ENCODE assay signal across 23 cellular contexts in genomic region chr12:79857675-79858074, GRCh38.
A peak's percentile ranks its signal among the peaks of the same experiment; 100 is the strongest.
DNase-seq lines count a peak whose midpoint lies in the region; ATAC-seq, FAIRE-seq and TF ChIP-seq lines count a peak whose summit lies in the region.
"Had no signal": no experiment of that assay in that cellular context is flagged by ENCODE, and none has a peak within 500 bp of the region (broad histone marks: within the 10 kb centered on the region; RNA-seq: fewer than 3 reads in every experiment).

No MANE protein-coding gene starts in this region.

- TF ChIP-seq POLR2A in A549 (IDR thresholded peaks at IDR 0.05; ENCODE audit: low read length): no peak
- TF ChIP-seq POLR2A in IMR-90 (IDR thresholded peaks at IDR 0.05; ENCODE audit: low read depth, low read length): no peak

- no peak for TF ChIP-seq CTCF in A549 (IDR thresholded peaks at IDR 0.05)
- TF ChIP-seq CTCF in IMR-90 (conservative IDR thresholded peaks at IDR 0.05; ENCODE audit: low read depth, low read length): no peak
- TF ChIP-seq CTCF in chondrocyte (IDR thresholded peaks at IDR 0.05): no peak

- POLR2A ChIA-PET in A549 (lab: Yijun Ruan, JAX): no interaction called here
- POLR2A ChIA-PET in IMR-90 (lab: Charles Lee; ENCODE audit: unreplicated experiment): no interaction called here

- no peak overlapping the region for H4K91ac ChIP-seq in IMR-90 (ENCODE audit: insufficient read depth, low read depth, low read length)

- WGBS in A549 (ENCODE audit: missing lambda C conversion rate): 87% methylated on average over 2 of the region's 2 CpGs
- WGBS in IMR-90 (ENCODE audit: extremely low coverage in 2 of 2, insufficient read length in 1 of 2), 2 experiments: no CpG with 5 or more reads among the region's 2 CpGs

- peaks cover 36% of the 10 kb centered on the region for H3K4me1 Mint-ChIP-seq in chondrocyte (ENCODE audit: low read depth)

- H3K27ac ChIP-seq in A549: no peak overlapping the region
- H3K27ac ChIP-seq in IMR-90 (ENCODE audit: insufficient read depth, low read length): no peak overlapping the region
- H3K27ac ChIP-seq: 22Rv1; BLaER1 treated with 17β-estradiol and CSF1 and Interleukin-3, amounts not matched to agents 10 nM and 100 nM had no signal

- peaks cover 36 to 64% of the 10 kb centered on the region in 2 experiments for H3K79me1 ChIP-seq in IMR-90 (ENCODE audit: low read depth in 1 of 2, low read length in 2 of 2)

- ATAC-seq in A549 (no peak), IMR-90 (ENCODE audit: low read depth) (no peak), HG02885 (IDR thresholded peaks at IDR 0.05; ENCODE audit: poor library complexity, unreplicated experiment) (no peak)

- no peak overlapping the region for H2AK5ac ChIP-seq in IMR-90 (ENCODE audit: low read depth, low read length)

- H3K36me3 Mint-ChIP-seq in chondrocyte (ENCODE audit: low read depth): peaks cover 8% of the 10 kb centered on the region

- no peaks in the 10 kb centered on the region for H3K27me3 ChIP-seq in IMR-90 (ENCODE audit: control insufficient read depth, insufficient read depth, low read length)
- H3K27me3 ChIP-seq: BE2C; BLaER1 treated with 17β-estradiol and CSF1 and Interleukin-3, amounts not matched to agents 10 nM and 100 nM had no signal

- no peak overlapping the region for H2BK20ac ChIP-seq in IMR-90 (ENCODE audit: low read depth, low read length)

- no peak overlapping the region for H2AK9ac ChIP-seq in IMR-90 (replicated peaks; ENCODE audit: low read depth, low read length, poor library complexity)

- H4K20me1 ChIP-seq in IMR-90 (ENCODE audit: insufficient read depth, low read length): peaks cover 45% of the 10 kb centered on the region

- peak; percentile 86 for FAIRE-seq in A549 (lab: Jason Lieb, UNC)
- no peak for FAIRE-seq in HTR-8/SVneo (lab: Jason Lieb, UNC)
- FAIRE-seq: A204.1, D721Med, GM12891, GM18507, H1 had no signal

- H3K9me3 ChIP-seq in A549 (no peaks in the 10 kb centered on the region), IMR-90 (ENCODE audit: control insufficient read depth, insufficient read depth, low read length) (no peaks in the 10 kb centered on the region)
- H3K9me3 ChIP-seq: BE2C had no signal

- no peak overlapping the region for H3K23ac ChIP-seq in IMR-90 (ENCODE audit: low read depth, low read length)

- CTCF ChIA-PET in A549 (lab: Yijun Ruan, JAX): no interaction called here
- CTCF ChIA-PET in IMR-90 (lab: Yijun Ruan, JAX): no interaction called here

- dilution Hi-C loops in IMR-90 (cut with HindIII; ENCODE audit: low sequenced_read_pairs, unreplicated experiment): no loop called here

- no peak overlapping the region for H3K4me3 Mint-ChIP-seq in chondrocyte (ENCODE audit: unreplicated experiment)
- H3K4me3 Mint-ChIP-seq: CD14-positive monocyte; CD4-positive, alpha-beta T cell; CD8-positive, alpha-beta memory T cell had no signal

- no peak overlapping the region for H4K8ac ChIP-seq in IMR-90 (ENCODE audit: low read depth in 2 of 2, low read length in 2 of 2)

- peaks cover 5% of the 10 kb centered on the region; the same call in 1 of the 2 replicates for H3K9me1 ChIP-seq in IMR-90 (ENCODE audit: insufficient read depth, low read length)

- no peak for TF ChIP-seq EP300 in A549 (IDR thresholded peaks at IDR 0.05)

- no peak overlapping the region for H3K4me2 ChIP-seq in A549
- H3K4me2 ChIP-seq in IMR-90 (ENCODE audit: low read depth, low read length): no peak overlapping the region
- H3K4me2 ChIP-seq: BLaER1 treated with 17β-estradiol and CSF1 and Interleukin-3, amounts not matched to agents 10 nM and 100 nM had no signal

- H3K18ac ChIP-seq in IMR-90 (ENCODE audit: low read depth, low read length): no peak overlapping the region

- peaks cover 11% of the 10 kb centered on the region; the same call in 2 of the 3 replicates for H3K4me1 ChIP-seq in A549
- H3K4me1 ChIP-seq in IMR-90 (ENCODE audit: control insufficient read depth, insufficient read depth, low read length): peaks cover 5% of the 10 kb centered on the region
- H3K4me1 ChIP-seq: BE2C had no signal

- BruUV-seq in IMR-90 (replicated peaks; lab: Mats Ljungman, UMichigan): no TSS peak

- intact Hi-C loops in IMR-90 (cut with micrococcal nuclease): no loop called here

- H2BK120ac ChIP-seq in IMR-90 (ENCODE audit: low read depth, low read length): no peak overlapping the region

- H3K27ac Mint-ChIP-seq in chondrocyte (ENCODE audit: unreplicated experiment): peak overlapping the region; percentile 18
- H3K27ac Mint-ChIP-seq: CD14-positive monocyte; CD4-positive, alpha-beta T cell; CD8-positive, alpha-beta memory T cell had no signal

- peaks cover 6% of the 10 kb centered on the region for H3K9me3 Mint-ChIP-seq in chondrocyte (ENCODE audit: low read depth)

- H3K36me3 ChIP-seq in IMR-90 (ENCODE audit: control insufficient read depth, insufficient read depth, low read length): peaks cover 2% of the 10 kb centered on the region; the same call in 1 of the 2 replicates

- no peak overlapping the region for H4K5ac ChIP-seq in IMR-90 (ENCODE audit: low read depth, low read length)

- no peak overlapping the region for H3K14ac ChIP-seq in IMR-90 (replicated peaks; ENCODE audit: low read depth, low read length)

- H3K56ac ChIP-seq in IMR-90 (ENCODE audit: extremely low read depth, insufficient read depth, low read length): no peak overlapping the region

- H3K4me3 ChIP-seq in A549: no peak overlapping the region
- no peak overlapping the region for H3K4me3 ChIP-seq in IMR-90 (ENCODE audit: insufficient read depth, low read depth, low read length)
- H3K4me3 ChIP-seq: BLaER1 treated with 17β-estradiol and CSF1 and Interleukin-3, amounts not matched to agents 10 nM and 100 nM had no signal

- H3K9ac ChIP-seq in IMR-90 (ENCODE audit: low read depth, low read length): no peak overlapping the region
- H3K9ac ChIP-seq: BLaER1 treated with 17β-estradiol and CSF1 and Interleukin-3, amounts not matched to agents 10 nM and 100 nM had no signal

- H3K27me3 Mint-ChIP-seq in chondrocyte (ENCODE audit: low read depth): no peaks in the 10 kb centered on the region
- H3K27me3 Mint-ChIP-seq: CD4-positive, alpha-beta T cell; CD8-positive, alpha-beta memory T cell had no signal

- DNase-seq in A549 (ENCODE audit: low read depth in 1 of 2, low spot score in 1 of 2): no peak
- DNase-seq in IMR-90: no peak
- no peak for DNase-seq in chondrocyte (ENCODE audit: low spot score)
- DNase-seq in SKM-1 treated with dmso at 0.1 percent for 144 hours (lab: John Stamatoyannopoulos, UW; ENCODE audit: unreplicated experiment): no peak
- no peak for DNase-seq in HTR-8/SVneo (ENCODE audit: insufficient read length, low spot score)
- DNase-seq: ACHN; AML-193; BE2C; CD4-positive, alpha-beta T cell; CD8-positive, alpha-beta memory T cell; DMS 273 treated with DMSO at 0.1 percent for 48 hours; DMS79; GF-D8; H7 had no signal

- H3K4ac ChIP-seq in IMR-90 (ENCODE audit: low read depth, low read length): no peak overlapping the region

- H2AFZ ChIP-seq in IMR-90 (replicated peaks; ENCODE audit: low read length, poor library complexity): no peak overlapping the region

- no peak for TF ChIP-seq RAD21 in A549 (conservative IDR thresholded peaks at IDR 0.05 in 1 of 2, IDR thresholded peaks at IDR 0.05 in 1 of 2)
- no peak for TF ChIP-seq RAD21 in IMR-90 (IDR thresholded peaks at IDR 0.05; ENCODE audit: low read length)

- no peak overlapping the region for H2BK5ac ChIP-seq in IMR-90 (ENCODE audit: low read depth, low read length, poor library complexity, severe bottlenecking)

- in situ Hi-C loops in IMR-90 (cut with MboI; ENCODE audit: low sequenced_read_pairs): no loop called here

- no peak overlapping the region for H2BK15ac ChIP-seq in IMR-90 (ENCODE audit: low read depth, low read length)

TF ChIP-seq in A549, 52 proteins besides CTCF, POLR2A, EP300 and RAD21:
- TF ChIP-seq FOXS1 (CRISPR knock-in tag; IDR thresholded peaks at IDR 0.05): no peak
- TF ChIP-seq HOXA7 (CRISPR knock-in tag; IDR thresholded peaks at IDR 0.05): no peak

TF ChIP-seq in IMR-90, 13 proteins besides CTCF, POLR2A, EP300 and RAD21:
- TF ChIP-seq CEBPB (IDR thresholded peaks at IDR 0.05; ENCODE audit: low read depth, low read length): peak; percentile 54
- no peak for TF ChIP-seq NFE2L2 (IDR thresholded peaks at IDR 0.05; ENCODE audit: low read depth, low read length)
